Comparison of ENCODE assay signal across 8 cellular contexts in the genomic region with DNA sequence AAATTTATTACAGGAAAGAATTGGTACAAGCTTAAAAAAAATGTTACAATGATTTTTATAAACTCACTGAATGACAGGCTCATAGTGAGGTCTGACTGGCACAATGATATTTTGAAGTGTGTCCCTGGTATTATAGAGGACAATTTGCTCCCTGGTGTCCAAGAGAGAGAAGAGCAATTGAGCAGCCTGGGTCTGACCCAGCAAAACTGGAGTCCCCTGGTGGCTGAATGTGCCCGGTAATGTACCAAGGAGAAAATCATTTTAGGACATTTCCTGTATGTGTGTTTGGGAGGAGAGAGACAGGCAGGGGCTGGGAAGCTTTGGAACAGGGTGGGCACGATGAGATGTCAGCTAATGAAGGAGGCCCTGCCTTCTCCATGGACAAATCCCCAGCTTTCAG.
A peak's percentile ranks its signal among the peaks of the same experiment; 100 is the strongest.
DNase-seq lines count a peak whose midpoint lies in the region; ATAC-seq and TF ChIP-seq lines count a peak whose summit lies in the region.

No MANE protein-coding gene starts in this region.

- no peaks in the 10 kb centered on the region for H3K9me2 ChIP-seq in HCT116 (ENCODE audit: insufficient read depth)

- H3K36me3 ChIP-seq in HCT116 (ENCODE audit: control insufficient read depth in 1 of 2, insufficient read depth in 2 of 2, low read length in 2 of 2) (no peaks in the 10 kb centered on the region), stomach (no peaks in the 10 kb centered on the region)

- peak; percentile 77 to 86 (median 83) for TF ChIP-seq CTCF in HCT116 (IDR thresholded peaks at IDR 0.05 in 2 of 3, conservative IDR thresholded peaks at IDR 0.05 in 1 of 3; ENCODE audit: borderline replicate concordance in 1 of 3, insufficient read depth in 1 of 3, low read depth in 2 of 3, low read length in 2 of 3)
- peak in 4 of 7 experiments; percentile 19 to 38 (median 36) for TF ChIP-seq CTCF in stomach (IDR thresholded peaks at IDR 0.05)

- H3K4me2 ChIP-seq in HCT116 (ENCODE audit: low read length) = peak overlapping the region; percentile 17; the same call in 1 of the 2 replicates

- ATAC-seq in HCT116 (peak; percentile 71), SK-N-SH treated with all-trans-retinoic acid at 6 μM for 48 hours (peak; percentile 62)

- H3K4me1 ChIP-seq in HCT116 (ENCODE audit: control insufficient read depth in 1 of 2, insufficient read depth in 2 of 2, low read length in 2 of 2) (peaks cover 31 to 49% of the 10 kb centered on the region in 2 experiments), stomach (peaks cover 10 to 67% (median 42%) of the 10 kb centered on the region in 4 donors)

- CTCF ChIA-PET in HCT116 (lab: Charles Lee) = no interaction called here

- DNase-seq in AG08396 (ENCODE audit: low spot score) = peak; percentile 27
- peak; percentile 62 for DNase-seq in HCT116 (ENCODE audit: low read depth, low spot score)
- peak; percentile 26 for DNase-seq in germinal center (ENCODE audit: low spot score)
- no peak for DNase-seq in stomach
- DNase-seq in NCI-H187 treated with DMSO at 0.1 percent for 48 hours (lab: John Stamatoyannopoulos, UW) = no peak
- no peak for DNase-seq in stimulated activated naive CD4-positive, alpha-beta T cell treated with Interleukin-2 at 50 U/mL for 16 hours (lab: John Stamatoyannopoulos, UW)
- DNase-seq in NCI-H1694 (lab: John Stamatoyannopoulos, UW) = no peak

- peaks cover 44% of the 10 kb centered on the region for H3K79me2 ChIP-seq in HCT116 (ENCODE audit: insufficient read depth, low read length)

- TF ChIP-seq RAD21 in HCT116 (IDR thresholded peaks at IDR 0.05; ENCODE audit: low read depth) = peak; percentile 62

- POLR2A ChIA-PET in HCT116 (lab: Charles Lee) = no interaction called here

- no peaks in the 10 kb centered on the region for H3K27me3 ChIP-seq in HCT116 (ENCODE audit: insufficient read depth, low read length)
- no peaks in the 10 kb centered on the region for H3K27me3 ChIP-seq in stomach

- BruUV-seq in HCT116 (replicated peaks; lab: Mats Ljungman, UMichigan) = no TSS peak

- RAD21 ChIA-PET in HCT116 (lab: Charles Lee; ENCODE audit: low non-redundant PET in 1 of 2, low total read pairs in 2 of 2, uncharacterized antibody in 2 of 2, unreplicated experiment in 2 of 2) = no interaction called here

- H3K9me3 ChIP-seq in HCT116 (ENCODE audit: control insufficient read depth in 1 of 2, insufficient read depth in 1 of 2, low read depth in 1 of 2, low read length in 2 of 2) (no peaks in the 10 kb centered on the region), stomach (no peaks in the 10 kb centered on the region)

- H4K20me1 ChIP-seq in HCT116 (ENCODE audit: insufficient read depth) = no peaks in the 10 kb centered on the region

- 28 to 38% (median 38%) methylated on average over 2 of the region's 2 CpGs for WGBS in stomach, 5 donors

- no peak overlapping the region for H2AFZ ChIP-seq in HCT116 (ENCODE audit: low read depth, low read length, poor library complexity, severe bottlenecking)

- TF ChIP-seq POLR2A in HCT116 (IDR thresholded peaks at IDR 0.05; ENCODE audit: borderline replicate concordance, extremely low read depth, insufficient read depth, insufficient read length) = no peak
- no peak for TF ChIP-seq POLR2A in stomach (IDR thresholded peaks at IDR 0.05)

- TF ChIP-seq EP300 in stomach (IDR thresholded peaks at IDR 0.05) = no peak

- H3K9ac ChIP-seq in HCT116 (ENCODE audit: low read length) = no peak overlapping the region

- no peak overlapping the region for H3K4me3 ChIP-seq in HCT116 (replicated peaks in 1 of 2; ENCODE audit: low read depth in 1 of 2, low read length in 2 of 2)
- no peak overlapping the region for H3K4me3 ChIP-seq in stomach

- H3K27ac ChIP-seq in HCT116 (ENCODE audit: low read depth, low read length) (no peak overlapping the region; the same call in 1 of the 2 replicates), stomach (peak overlapping the region in 2 of 5 donors; percentile 1 to 11)

- intact Hi-C loops in HCT116 (cut with micrococcal nuclease) (loop anchor here (2.0 to 5.0 kb wide), 2 partner anchors 69 to 216 kb away; no protein-coding TSS in a partner anchor), stomach (cut with DNase I; ENCODE audit: low total_unique reads) (no loop called here)

TF ChIP-seq in HCT116, 20 proteins besides CTCF, POLR2A, EP300 and RAD21:
- TF ChIP-seq, protein P1, sequence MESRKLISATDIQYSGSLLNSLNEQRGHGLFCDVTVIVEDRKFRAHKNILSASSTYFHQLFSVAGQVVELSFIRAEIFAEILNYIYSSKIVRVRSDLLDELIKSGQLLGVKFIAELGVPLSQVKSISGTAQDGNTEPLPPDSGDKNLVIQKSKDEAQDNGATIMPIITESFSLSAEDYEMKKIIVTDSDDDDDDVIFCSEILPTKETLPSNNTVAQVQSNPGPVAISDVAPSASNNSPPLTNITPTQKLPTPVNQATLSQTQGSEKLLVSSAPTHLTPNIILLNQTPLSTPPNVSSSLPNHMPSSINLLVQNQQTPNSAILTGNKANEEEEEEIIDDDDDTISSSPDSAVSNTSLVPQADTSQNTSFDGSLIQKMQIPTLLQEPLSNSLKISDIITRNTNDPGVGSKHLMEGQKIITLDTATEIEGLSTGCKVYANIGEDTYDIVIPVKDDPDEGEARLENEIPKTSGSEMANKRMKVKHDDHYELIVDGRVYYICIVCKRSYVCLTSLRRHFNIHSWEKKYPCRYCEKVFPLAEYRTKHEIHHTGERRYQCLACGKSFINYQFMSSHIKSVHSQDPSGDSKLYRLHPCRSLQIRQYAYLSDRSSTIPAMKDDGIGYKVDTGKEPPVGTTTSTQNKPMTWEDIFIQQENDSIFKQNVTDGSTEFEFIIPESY (IDR thresholded peaks at IDR 0.05; ENCODE audit: extremely low read depth, insufficient replicate concordance, low read length) = no peak
- TF ChIP-seq EZH2 (IDR thresholded peaks at IDR 0.05) (no peak), CBX3 (IDR thresholded peaks at IDR 0.05; ENCODE audit: low read depth) (0 out of 2 replicates have a peak, but pooled peaks have one; percentile 12)
- TF ChIP-seq, protein P2, sequence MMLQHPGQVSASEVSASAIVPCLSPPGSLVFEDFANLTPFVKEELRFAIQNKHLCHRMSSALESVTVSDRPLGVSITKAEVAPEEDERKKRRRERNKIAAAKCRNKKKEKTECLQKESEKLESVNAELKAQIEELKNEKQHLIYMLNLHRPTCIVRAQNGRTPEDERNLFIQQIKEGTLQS (IDR thresholded peaks at IDR 0.05) = no peak

TF ChIP-seq in SK-N-SH treated with all-trans-retinoic acid at 6 μM for 48 hours, 23 proteins besides CTCF, POLR2A, EP300 and RAD21:
- TF ChIP-seq BACH2 (CRISPR knock-in tag; IDR thresholded peaks at IDR 0.05; ENCODE audit: borderline replicate concordance) = no peak
- TF ChIP-seq ZNF565 (CRISPR knock-in tag; conservative IDR thresholded peaks at IDR 0.05; ENCODE audit: low read depth) = no peak
- TF ChIP-seq ZFP30 (CRISPR knock-in tag; IDR thresholded peaks at IDR 0.05) = no peak
- TF ChIP-seq, protein P3, sequence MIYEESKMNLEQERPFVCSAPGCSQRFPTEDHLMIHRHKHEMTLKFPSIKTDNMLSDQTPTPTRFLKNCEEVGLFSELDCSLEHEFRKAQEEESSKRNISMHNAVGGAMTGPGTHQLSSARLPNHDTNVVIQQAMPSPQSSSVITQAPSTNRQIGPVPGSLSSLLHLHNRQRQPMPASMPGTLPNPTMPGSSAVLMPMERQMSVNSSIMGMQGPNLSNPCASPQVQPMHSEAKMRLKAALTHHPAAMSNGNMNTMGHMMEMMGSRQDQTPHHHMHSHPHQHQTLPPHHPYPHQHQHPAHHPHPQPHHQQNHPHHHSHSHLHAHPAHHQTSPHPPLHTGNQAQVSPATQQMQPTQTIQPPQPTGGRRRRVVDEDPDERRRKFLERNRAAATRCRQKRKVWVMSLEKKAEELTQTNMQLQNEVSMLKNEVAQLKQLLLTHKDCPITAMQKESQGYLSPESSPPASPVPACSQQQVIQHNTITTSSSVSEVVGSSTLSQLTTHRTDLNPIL (CRISPR knock-in tag; IDR thresholded peaks at IDR 0.05; ENCODE audit: low read depth) = no peak
- TF ChIP-seq ZFP3 (CRISPR knock-in tag; IDR thresholded peaks at IDR 0.05) = no peak
- no peak for TF ChIP-seq CSRNP3 (CRISPR knock-in tag; IDR thresholded peaks at IDR 0.05)
- TF ChIP-seq GLIS3 (CRISPR knock-in tag; IDR thresholded peaks at IDR 0.05) = no peak
- TF ChIP-seq ARNTL (CRISPR knock-in tag; IDR thresholded peaks at IDR 0.05; ENCODE audit: borderline replicate concordance, low read depth) = no peak
- TF ChIP-seq ZNF8 (CRISPR knock-in tag; IDR thresholded peaks at IDR 0.05) = no peak
- no peak for TF ChIP-seq OSR1 (CRISPR knock-in tag; IDR thresholded peaks at IDR 0.05)
- no peak for TF ChIP-seq RARB (CRISPR knock-in tag; IDR thresholded peaks at IDR 0.05)
- TF ChIP-seq ZNF70 (CRISPR knock-in tag; IDR thresholded peaks at IDR 0.05) = no peak
- TF ChIP-seq ESRRG (CRISPR knock-in tag; IDR thresholded peaks at IDR 0.05) = no peak
- no peak for TF ChIP-seq TOX (CRISPR knock-in tag; IDR thresholded peaks at IDR 0.05; ENCODE audit: borderline replicate concordance)

Comparison
In these comparisons a context has a peak if more than half of its experiments do, and no peak if none do; other contexts are left out.
1. DNase-seq: peak in AG08396 (single experiment), HCT116 (single experiment) and germinal center (single experiment); none in stomach (single experiment), NCI-H187 treated with DMSO at 0.1 percent for 48 hours (single experiment), stimulated activated naive CD4-positive, alpha-beta T cell treated with Interleukin-2 at 50 U/mL for 16 hours (single experiment) and NCI-H1694 (single experiment).